Comparison of ENCODE assay signal across 8 cellular contexts in genomic region chr7:76318488-76319353, GRCh38. TPM values are rescaled to one million over a fixed set of nuclear protein-coding genes. Genes with fewer than 3 reads are reported as not detected.
DNase-seq lines count a peak whose midpoint lies in the region; ATAC-seq lines count a peak whose summit lies in the region.

No MANE protein-coding gene starts in this region.

- ATAC-seq in activated naive CD4-positive, alpha-beta T cell treated with anti-CD3 and anti-CD28 coated beads, Interleukin-2, amount 50 U/mL, for 72 hours, result peak; percentile 51 to 60
- ATAC-seq in Right ventricle myocardium superior (ENCODE audit: poor library complexity), result peak; percentile 63

- peaks cover 8% of the 10 kb centered on the region; the same call in 1 of the 2 replicates for H4K20me1 ChIP-seq in Karpas-422 (ENCODE audit: insufficient read depth, low read depth, low read length)

- no CpG with 5 or more reads among the region's 25 CpGs for WGBS in trophoblast cell (ENCODE audit: extremely low coverage, insufficient coverage, insufficient read length)

- H3K23ac ChIP-seq in trophoblast cell (ENCODE audit: low read length), result no peak overlapping the region

- peak overlapping the region; percentile 73 for H3K18ac ChIP-seq in trophoblast cell (ENCODE audit: low read length)

- peak overlapping the region; percentile 93 for H4K12ac ChIP-seq in trophoblast cell (ENCODE audit: low read depth, low read length)

- H3K9ac ChIP-seq in Karpas-422 (ENCODE audit: low read length) (peak overlapping the region; percentile 81), SK-N-MC (ENCODE audit: insufficient read length) (peak overlapping the region; percentile 73), trophoblast cell (ENCODE audit: low read length) (peak overlapping the region; percentile 35)

- H3K9me3 ChIP-seq in Karpas-422 (ENCODE audit: low read length), result no peaks in the 10 kb centered on the region
- no peaks in the 10 kb centered on the region for H3K9me3 ChIP-seq in SK-N-MC (ENCODE audit: low read depth, low read length)
- H3K9me3 ChIP-seq in trophoblast cell (ENCODE audit: insufficient read depth, low read depth, low read length), result peaks cover 3% of the 10 kb centered on the region

- peak overlapping the region; percentile 72 for H3K4ac ChIP-seq in trophoblast cell (ENCODE audit: low read depth, low read length)

- peak overlapping the region; percentile 76 for H3K4me3 ChIP-seq in Karpas-422 (ENCODE audit: low read length)
- H3K4me3 ChIP-seq in SK-N-MC, result peak overlapping the region; percentile 90
- H3K4me3 ChIP-seq in trophoblast cell (ENCODE audit: low read depth, low read length), result peak overlapping the region; percentile 75

- peak overlapping the region; percentile 89 for H4K8ac ChIP-seq in trophoblast cell (ENCODE audit: low read depth, low read length)

- peak overlapping the region; percentile 60 for H2AK5ac ChIP-seq in trophoblast cell (ENCODE audit: low read length)

- H3K4me1 ChIP-seq in Karpas-422 (ENCODE audit: low read length) (peaks cover 29% of the 10 kb centered on the region), trophoblast cell (ENCODE audit: control insufficient read depth in 1 of 2, insufficient read depth in 2 of 2, low read length in 2 of 2) (peaks cover 8 to 9% of the 10 kb centered on the region in 2 experiments)

- H3K9me3 Mint-ChIP-seq in activated naive CD4-positive, alpha-beta T cell treated with anti-CD3 and anti-CD28 coated beads, Interleukin-2, amount 50 U/mL, for 72 hours, result no peaks in the 10 kb centered on the region

- no peaks in the 10 kb centered on the region for H3K79me2 ChIP-seq in Karpas-422 (ENCODE audit: low read length)
- peaks cover 5% of the 10 kb centered on the region for H3K79me2 ChIP-seq in trophoblast cell (ENCODE audit: control insufficient read depth, insufficient read depth, low read length, poor library complexity)

- H3K27me3 ChIP-seq in Karpas-422 (ENCODE audit: low read length), result no peaks in the 10 kb centered on the region
- H3K27me3 ChIP-seq in trophoblast cell (ENCODE audit: insufficient read depth, low read length), result no peaks in the 10 kb centered on the region

- peak overlapping the region; percentile 75 for H2BK5ac ChIP-seq in trophoblast cell (ENCODE audit: low read depth, low read length, poor library complexity)

- H2AFZ ChIP-seq in Karpas-422 (ENCODE audit: low read length) (no peak overlapping the region), trophoblast cell (ENCODE audit: insufficient read depth, low read length, poor library complexity) (peak overlapping the region; percentile 85)

- H3K27ac Mint-ChIP-seq in activated naive CD4-positive, alpha-beta T cell treated with anti-CD3 and anti-CD28 coated beads, Interleukin-2, amount 50 U/mL, for 72 hours, result peak overlapping the region; percentile 95 to 99

- H3K4me2 ChIP-seq in Karpas-422 (ENCODE audit: low read depth, low read length, poor library complexity, severe bottlenecking), result peak overlapping the region; percentile 90
- H3K4me2 ChIP-seq in trophoblast cell (ENCODE audit: low read length), result peak overlapping the region; percentile 84

- H3K14ac ChIP-seq in trophoblast cell (ENCODE audit: low read length), result peak overlapping the region; percentile 83

- intact Hi-C loops in Right ventricle myocardium superior (cut with DNase I), result loop anchor here (2.0 kb wide), 1 partner anchor 40 kb away; the partner anchor contains the start of gene YWHAG

- H2BK12ac ChIP-seq in trophoblast cell (ENCODE audit: low read length), result peak overlapping the region; percentile 72

- H3K9me2 ChIP-seq in Karpas-422 (replicated peaks; ENCODE audit: insufficient read depth, low read length), result no peaks in the 10 kb centered on the region

- peaks cover 3% of the 10 kb centered on the region; the same call in 1 of the 2 replicates for H3K36me3 ChIP-seq in Karpas-422 (ENCODE audit: insufficient read depth, low read length)
- no peaks in the 10 kb centered on the region for H3K36me3 ChIP-seq in SK-N-MC (ENCODE audit: insufficient read depth, low read length)
- peaks cover 2% of the 10 kb centered on the region in 2 experiments for H3K36me3 ChIP-seq in trophoblast cell (ENCODE audit: control insufficient read depth in 1 of 2, insufficient read depth in 2 of 2, low read length in 2 of 2)

- peak overlapping the region; percentile 91 for H4K91ac ChIP-seq in trophoblast cell (ENCODE audit: low read depth, low read length)

- DNase-seq in GM04503 (ENCODE audit: low read depth) (peak; percentile 90), GOT3 (lab: John Stamatoyannopoulos, UW) (peak; percentile 64), Karpas-422 (peak; percentile 88), SK-N-MC (ENCODE audit: low read depth, low spot score) (no peak), Right ventricle myocardium superior (peak; percentile 86), trophoblast cell (peak; percentile 90), middle frontal gyrus (ENCODE audit: extremely low spot score, low spot score) (no peak)
- peak; percentile 72 to 81 for DNase-seq in activated naive CD4-positive, alpha-beta T cell treated with anti-CD3 and anti-CD28 coated beads, Interleukin-2, amount 50 U/mL, for 72 hours (ENCODE audit: low spot score in 2 of 2)

- peaks cover 12% of the 10 kb centered on the region for H3K79me1 ChIP-seq in trophoblast cell (ENCODE audit: low read length)

- no peaks in the 10 kb centered on the region for H3K36me3 Mint-ChIP-seq in activated naive CD4-positive, alpha-beta T cell treated with anti-CD3 and anti-CD28 coated beads, Interleukin-2, amount 50 U/mL, for 72 hours

- H3K27ac ChIP-seq in Karpas-422 (ENCODE audit: low read length) (peak overlapping the region; percentile 73), SK-N-MC (peak overlapping the region; percentile 74), trophoblast cell (ENCODE audit: low read depth, low read length) (peak overlapping the region; percentile 87)

- H2BK120ac ChIP-seq in trophoblast cell (ENCODE audit: insufficient read depth, low read length, poor library complexity), result peak overlapping the region; percentile 52

RNA-seq across cellular contexts. Expression of gene HSPB1, which starts 16.2 kb away (rescaled TPM):
- 5.2 and 17.7 TPM in 2 replicates for total RNA-seq in Karpas-422 (2014; rRNA removed; shearing (Covaris generic); ENCODE audit: low replicate concordance)
- total RNA-seq in activated naive CD4-positive, alpha-beta T cell treated with anti-CD3 and anti-CD28 coated beads, Interleukin-2, amount 50 U/mL, for 72 hours, result 10 to 100 TPM; 42.5 to 78.1 TPM
- total RNA-seq in Right ventricle myocardium superior, result 2,459 TPM
- 1,533 and 1,664 TPM in 2 replicates for polyA plus RNA-seq in trophoblast cell (2013)

RNA-seq across cellular contexts. Expression of gene YWHAG, which starts 40.1 kb away (rescaled TPM):
- 49.1 and 64.1 TPM in 2 replicates for total RNA-seq in Karpas-422 (2014; rRNA removed; shearing (Covaris generic); ENCODE audit: low replicate concordance)
- 100 to 1,000 TPM; 103 to 143 TPM for total RNA-seq in activated naive CD4-positive, alpha-beta T cell treated with anti-CD3 and anti-CD28 coated beads, Interleukin-2, amount 50 U/mL, for 72 hours
- total RNA-seq in Right ventricle myocardium superior, result 219 TPM
- 95.3 and 99.5 TPM in 2 replicates for polyA plus RNA-seq in trophoblast cell (2013)

Comparison
In these comparisons a context has a peak if more than half of its experiments do, and no peak if none do; other contexts are left out.
1. DNase-seq: peak in GM04503 (single experiment), GOT3 (single experiment), Karpas-422 (single experiment), activated naive CD4-positive, alpha-beta T cell treated with anti-CD3 and anti-CD28 coated beads, Interleukin-2, amount 50 U/mL, for 72 hours (2 of 2), Right ventricle myocardium superior (single experiment) and trophoblast cell (2 of 2); none in SK-N-MC (single experiment) and middle frontal gyrus (single experiment).
2. RNA of gene HSPB1, which starts 16.2 kb away (total RNA-seq): 2,459 TPM in Right ventricle myocardium superior (single experiment); 42.5 to 78.1 TPM in activated naive CD4-positive, alpha-beta T cell treated with anti-CD3 and anti-CD28 coated beads, Interleukin-2, amount 50 U/mL, for 72 hours and 5.2 to 17.7 TPM in Karpas-422; every median in the first group is over 10 times any median in the second.
3. Peak in every context shown above with its lines, with median percentiles within 50 percentile points of each other: H3K27ac ChIP-seq, H3K4me3 ChIP-seq and H3K9ac ChIP-seq.